ENCODE assay signal across 10 cellular contexts in genomic region chr17:41691031-41691777, GRCh38. TPM values are rescaled to one million over a fixed set of nuclear protein-coding genes. Genes with fewer than 3 reads are reported as not detected.
DNase-seq lines count a peak whose midpoint lies in the region; ATAC-seq, FAIRE-seq and TF ChIP-seq lines count a peak whose summit lies in the region.
"Had no signal": no experiment of that assay in that cellular context is flagged by ENCODE, and none has a peak within 500 bp of the region (broad histone marks: within the 10 kb centered on the region; RNA-seq: fewer than 3 reads in every experiment).

No MANE protein-coding gene starts in this region.

- FAIRE-seq in endothelial cell of umbilical vein (lab: Jason Lieb, UNC) = no peak

- 71% methylated on average over 10 of the region's 10 CpGs for WGBS in prostate gland

- peaks cover 11% of the 10 kb centered on the region for H4K20me1 ChIP-seq in endothelial cell of umbilical vein (replicated peaks; ENCODE audit: control insufficient read depth, extremely low read depth, insufficient read depth, low read length)

- H3K36me3 ChIP-seq in endothelial cell of umbilical vein (ENCODE audit: control insufficient read depth in 2 of 2, extremely low read depth in 1 of 2, insufficient read depth in 2 of 2, low read length in 2 of 2) (peaks cover 30 to 33% of the 10 kb centered on the region in 2 experiments), skeletal muscle satellite cell (ENCODE audit: insufficient read depth, low read length) (peaks cover 45% of the 10 kb centered on the region), prostate gland (peaks cover 20 to 33% of the 10 kb centered on the region in 2 donors)

- TF ChIP-seq POLR2A in endothelial cell of umbilical vein (IDR thresholded peaks at IDR 0.05; ENCODE audit: low read depth, low read length) (peak; percentile 45), prostate gland (IDR thresholded peaks at IDR 0.05) (no peak)

- ATAC-seq in activated CD4-positive, alpha-beta T cell treated with anti-CD3 and anti-CD28 coated beads for 36 hours = no peak
- no peak for ATAC-seq in GM19324 (IDR thresholded peaks at IDR 0.05; ENCODE audit: low FRiP score, unreplicated experiment)
- ATAC-seq in HG03025 (IDR thresholded peaks at IDR 0.05; ENCODE audit: low FRiP score, unreplicated experiment) = no peak

- H3K4me2 ChIP-seq in endothelial cell of umbilical vein (ENCODE audit: insufficient read depth, low read length) (peak overlapping the region; percentile 98), skeletal muscle satellite cell (ENCODE audit: low read length) (peak overlapping the region; percentile 99)

- peaks cover 20% of the 10 kb centered on the region for H3K4me1 ChIP-seq in endothelial cell of umbilical vein (ENCODE audit: control insufficient read depth, extremely low read depth, insufficient read depth, low read length)
- H3K4me1 ChIP-seq in skeletal muscle satellite cell (ENCODE audit: control insufficient read depth, insufficient read depth, low read length) = peaks cover 19% of the 10 kb centered on the region
- no peaks in the 10 kb centered on the region for H3K4me1 ChIP-seq in prostate gland (replicated peaks)

- no peak overlapping the region for H3K9ac ChIP-seq in endothelial cell of umbilical vein (replicated peaks; ENCODE audit: extremely low read depth, insufficient read depth, low read length)
- H3K9ac ChIP-seq in skeletal muscle satellite cell (ENCODE audit: low read depth, low read length) = peak overlapping the region; percentile 100

- no TSS peak for BruUV-seq in endothelial cell of umbilical vein (replicated peaks; lab: Mats Ljungman, UMichigan)

- intact Hi-C loops in activated CD4-positive, alpha-beta T cell treated with anti-CD3 and anti-CD28 coated beads for 36 hours (cut with DNase I, micrococcal nuclease) = no loop called here
- intact Hi-C loops in endothelial cell of umbilical vein (cut with micrococcal nuclease) = no loop called here
- intact Hi-C loops in prostate gland (cut with DNase I) = no loop called here

- H3K4me3 Mint-ChIP-seq in activated CD4-positive, alpha-beta T cell treated with anti-CD3 and anti-CD28 coated beads for 36 hours = peak overlapping the region; percentile 97

- dilution Hi-C loops in endothelial cell of umbilical vein (cut with MboI; ENCODE audit: extremely low pct_ligation_motif_present, low sequenced_read_pairs) = no loop called here

- H3K4me3 ChIP-seq in endothelial cell of umbilical vein (replicated peaks in 1 of 3; ENCODE audit: insufficient read depth in 1 of 3, low read depth in 1 of 3, low read length in 3 of 3) (no peak overlapping the region), skeletal muscle satellite cell (ENCODE audit: low read length) (peak overlapping the region; percentile 90), prostate gland (no peak overlapping the region)

- POLR2A ChIA-PET in activated CD4-positive, alpha-beta T cell treated with anti-CD3 and anti-CD28 coated beads for 36 hours (lab: Charles Lee) = interaction anchor here (0.6 to 7.3 kb wide), 8 partner anchors 12 to 1314 kb away, joined by 3 to 147 read pairs (median 4); no protein-coding TSS in a partner anchor
- POLR2A ChIA-PET in endothelial cell of umbilical vein (lab: Charles Lee) = interaction anchor here (0.5 to 0.6 kb wide), 3 partner anchors 11 to 433 kb away, joined by 3 to 5 read pairs (median 3); no protein-coding TSS in a partner anchor

- H3K27me3 Mint-ChIP-seq in activated CD4-positive, alpha-beta T cell treated with anti-CD3 and anti-CD28 coated beads for 36 hours = no peaks in the 10 kb centered on the region

- H3K79me2 ChIP-seq in endothelial cell of umbilical vein (ENCODE audit: control insufficient read depth, insufficient read depth, low read length) = peaks cover 21% of the 10 kb centered on the region

- no peak overlapping the region for H2AFZ ChIP-seq in endothelial cell of umbilical vein (ENCODE audit: low read depth, low read length)

- TF ChIP-seq CTCF in VCaP (conservative IDR thresholded peaks at IDR 0.05) = no peak
- no peak for TF ChIP-seq CTCF in endothelial cell of umbilical vein (IDR thresholded peaks at IDR 0.05; ENCODE audit: extremely low read depth in 1 of 2, insufficient read depth in 1 of 2, low read depth in 1 of 2, low read length in 2 of 2)
- no peak for TF ChIP-seq CTCF in prostate gland (IDR thresholded peaks at IDR 0.05)

- no peaks in the 10 kb centered on the region for H3K9me1 ChIP-seq in endothelial cell of umbilical vein (replicated peaks; ENCODE audit: control insufficient read depth, extremely low read depth, insufficient read depth, low read length)

- H3K9me3 ChIP-seq in endothelial cell of umbilical vein (replicated peaks; ENCODE audit: control insufficient read depth, insufficient read depth, low read length) (no peaks in the 10 kb centered on the region), skeletal muscle satellite cell (replicated peaks; ENCODE audit: low read length) (no peaks in the 10 kb centered on the region), prostate gland (no peaks in the 10 kb centered on the region)

- no peaks in the 10 kb centered on the region for H3K9me3 Mint-ChIP-seq in activated CD4-positive, alpha-beta T cell treated with anti-CD3 and anti-CD28 coated beads for 36 hours (ENCODE audit: low read depth)

- H3K27ac ChIP-seq in VCaP (peak overlapping the region; percentile 98), endothelial cell of umbilical vein (ENCODE audit: insufficient read depth, low read depth, low read length) (no peak overlapping the region), prostate gland (no peak overlapping the region)

- peak overlapping the region; percentile 95 for H3K27ac Mint-ChIP-seq in activated CD4-positive, alpha-beta T cell treated with anti-CD3 and anti-CD28 coated beads for 36 hours

- no peak for DNase-seq in activated CD4-positive, alpha-beta T cell treated with anti-CD3 and anti-CD28 coated beads for 36 hours
- DNase-seq in activated CD4-positive, alpha-beta T cell treated with anti-CD3 and anti-CD28 coated beads for 1 hour = no peak
- no peak for DNase-seq in endothelial cell of umbilical vein (ENCODE audit: low read depth, low spot score)
- DNase-seq in prostate gland (ENCODE audit: low spot score) = no peak

- CTCF ChIA-PET in activated CD4-positive, alpha-beta T cell treated with anti-CD3 and anti-CD28 coated beads for 36 hours (lab: Charles Lee) = interaction anchor here (0.6 to 6.4 kb wide), 6 partner anchors 12 to 234 kb away, joined by 3 to 64 read pairs (median 11); partner anchors contain the start of gene P3H4
- CTCF ChIA-PET in endothelial cell of umbilical vein (lab: Charles Lee) = no interaction called here

- H3K27me3 ChIP-seq in endothelial cell of umbilical vein (ENCODE audit: control insufficient read depth in 2 of 2, insufficient read depth in 2 of 2, low read length in 2 of 2) (no peaks in the 10 kb centered on the region), skeletal muscle satellite cell (ENCODE audit: control insufficient read depth, insufficient read depth, low read length) (no peaks in the 10 kb centered on the region), prostate gland (replicated peaks; ENCODE audit: insufficient read depth) (no peaks in the 10 kb centered on the region)

- peaks cover 46% of the 10 kb centered on the region for H3K36me3 Mint-ChIP-seq in activated CD4-positive, alpha-beta T cell treated with anti-CD3 and anti-CD28 coated beads for 36 hours (ENCODE audit: low read depth)

- peaks cover 24% of the 10 kb centered on the region for H3K4me1 Mint-ChIP-seq in activated CD4-positive, alpha-beta T cell treated with anti-CD3 and anti-CD28 coated beads for 36 hours

TF ChIP-seq in endothelial cell of umbilical vein, 7 proteins besides CTCF, POLR2A, EP300 and RAD21 (continues in another document):
- no peak for TF ChIP-seq JUN (IDR thresholded peaks at IDR 0.05; ENCODE audit: borderline replicate concordance, insufficient read depth, insufficient read length, low read depth)

RNA-seq across cellular contexts. Expression of gene EIF1, which starts 2.5 kb away (rescaled TPM):
- 100 to 1,000 TPM; 869 to 977 TPM for total RNA-seq in activated CD4-positive, alpha-beta T cell treated with anti-CD3 and anti-CD28 coated beads for 36 hours
- total RNA-seq in endothelial cell of umbilical vein (814 and 839 TPM in 2 replicates), prostate gland (100 to 1,000 TPM; 136 to 320 TPM)
- 145 and 168 TPM in 2 replicates for polyA plus RNA-seq in endothelial cell of umbilical vein
- polyA plus RNA-seq in endothelial cell of umbilical vein (2011; cell fraction: cytosol; rRNA removed) = 388 and 428 TPM in 2 replicates
- polyA plus RNA-seq in endothelial cell of umbilical vein (2011; cell fraction: nucleus; rRNA removed) = 419 and 463 TPM in 2 replicates
- polyA plus RNA-seq in endothelial cell of umbilical vein (2012) = 971 and 1,095 TPM in 2 replicates
- polyA minus RNA-seq in endothelial cell of umbilical vein = 103 and 130 TPM in 2 replicates
- polyA minus RNA-seq in endothelial cell of umbilical vein (2011; cell fraction: cytosol; rRNA and poly(A)+ RNA removed) = 133 TPM
- 207 and 218 TPM in 2 replicates for polyA minus RNA-seq in endothelial cell of umbilical vein (2011; cell fraction: nucleus; rRNA and poly(A)+ RNA removed)
- total RNA-seq in skeletal muscle satellite cell (2012; rRNA removed) = 57.0 and 60.1 TPM in 2 replicates

RNA-seq across cellular contexts. Expression of gene GAST, which starts 20.9 kb away (rescaled TPM):
- not detected for total RNA-seq in activated CD4-positive, alpha-beta T cell treated with anti-CD3 and anti-CD28 coated beads for 36 hours
- not detected in 2 replicates for total RNA-seq in endothelial cell of umbilical vein
- polyA plus RNA-seq in endothelial cell of umbilical vein = not detected in 2 replicates
- not detected in 2 replicates for polyA plus RNA-seq in endothelial cell of umbilical vein (2011; cell fraction: cytosol; rRNA removed)
- polyA plus RNA-seq in endothelial cell of umbilical vein (2011; cell fraction: nucleus; rRNA removed) = not detected in 2 replicates
- not detected in 2 replicates for polyA plus RNA-seq in endothelial cell of umbilical vein (2012)
- not detected in 2 replicates for polyA minus RNA-seq in endothelial cell of umbilical vein
- not detected for polyA minus RNA-seq in endothelial cell of umbilical vein (2011; cell fraction: cytosol; rRNA and poly(A)+ RNA removed)
- not detected in 2 replicates for polyA minus RNA-seq in endothelial cell of umbilical vein (2011; cell fraction: nucleus; rRNA and poly(A)+ RNA removed)
- not detected in 2 replicates for total RNA-seq in skeletal muscle satellite cell (2012; rRNA removed)
- not detected for total RNA-seq in prostate gland
- total RNA-seq: A673, myocyte had no signal

RNA-seq across cellular contexts. Expression of gene HAP1, which starts 43.2 kb away (rescaled TPM):
- total RNA-seq in activated CD4-positive, alpha-beta T cell treated with anti-CD3 and anti-CD28 coated beads for 36 hours = not detected
- total RNA-seq in endothelial cell of umbilical vein = 0.23 and 0.24 TPM in 2 replicates
- 0.07 and 0.11 TPM in 2 replicates for polyA plus RNA-seq in endothelial cell of umbilical vein
- polyA plus RNA-seq in endothelial cell of umbilical vein (2011; cell fraction: cytosol; rRNA removed) = 0.03 and 0.05 TPM in 2 replicates
- polyA plus RNA-seq in endothelial cell of umbilical vein (2011; cell fraction: nucleus; rRNA removed) = 0.96 and 1.0 TPM in 2 replicates
- 0.27 TPM in 1 of 2 replicates, not detected in the other for polyA plus RNA-seq in endothelial cell of umbilical vein (2012)
- polyA minus RNA-seq in endothelial cell of umbilical vein = 0.06 TPM in 1 of 2 replicates, not detected in the other
- not detected for polyA minus RNA-seq in endothelial cell of umbilical vein (2011; cell fraction: cytosol; rRNA and poly(A)+ RNA removed)
- 0.05 and 0.14 TPM in 2 replicates for polyA minus RNA-seq in endothelial cell of umbilical vein (2011; cell fraction: nucleus; rRNA and poly(A)+ RNA removed)
- not detected in 2 replicates for total RNA-seq in skeletal muscle satellite cell (2012; rRNA removed)
- 1 to 10 TPM in 1 of 2 donors, under 1 TPM in 1; 0.55 to 3.6 TPM for total RNA-seq in prostate gland
- total RNA-seq: myocyte had no signal
